Comparison of ENCODE assay signal across 36 cellular contexts in genomic region chr7:127556404-127556803, GRCh38. TPM values are rescaled to one million over a fixed set of nuclear protein-coding genes. Genes with fewer than 3 reads are reported as not detected.
"Had no signal": no experiment of that assay in that cellular context is flagged by ENCODE, and none has a peak within 500 bp of the region (broad histone marks: within the 10 kb centered on the region; RNA-seq: fewer than 3 reads in every experiment).

No MANE protein-coding gene starts in this region.

- H3K36me3 ChIP-seq: MG63 had no signal

- DNase-seq: Karpas-422, MG63, MM.1S, MV-4-11, NCI-H1048, NCI-H1092, NCI-H1092 treated with DMSO at 0.1 percent for 48 hours, NCI-H1105, NCI-H1105 treated with DMSO at 0.1 percent for 48 hours, NCI-H1417, NCI-H1417 treated with DMSO at 0.1 percent for 48 hours, NCI-H1436, NCI-H1436 treated with DMSO at 0.1 percent for 48 hours, NCI-H146, NCI-H1694, NCI-H1694 treated with DMSO at 0.1 percent for 48 hours, NCI-H187, NCI-H187 treated with DMSO at 0.1 percent for 48 hours, NCI-H1930, NCI-H2029, NCI-H2029 treated with DMSO at 0.1 percent for 48 hours, NCI-H2081, NCI-H2081 treated with DMSO at 0.1 percent for 48 hours, NCI-H2107, NCI-H2171, NCI-H2171 treated with DMSO at 0.1 percent for 48 hours, NCI-H2227 treated with DMSO at 0.1 percent for 48 hours, NCI-H226, NCI-H345, NCI-H446, NCI-H446 treated with DMSO at 0.1 percent for 48 hours, NCI-H510A, NCI-H510A treated with DMSO at 0.1 percent for 48 hours, NCI-H524, NCI-H524 treated with DMSO at 0.1 percent for 48 hours had no signal

- H3K27me3 ChIP-seq: MG63 had no signal

- H3K9me3 ChIP-seq: MG63 had no signal

- H3K4me3 ChIP-seq: MG63 had no signal

RNA-seq across cellular contexts. Expression of gene FSCN3, which starts 37.1 kb away (rescaled TPM):
- total RNA-seq: MCF 10A had no signal
